ENCODE assay signal across 8 cellular contexts in the genomic region with DNA sequence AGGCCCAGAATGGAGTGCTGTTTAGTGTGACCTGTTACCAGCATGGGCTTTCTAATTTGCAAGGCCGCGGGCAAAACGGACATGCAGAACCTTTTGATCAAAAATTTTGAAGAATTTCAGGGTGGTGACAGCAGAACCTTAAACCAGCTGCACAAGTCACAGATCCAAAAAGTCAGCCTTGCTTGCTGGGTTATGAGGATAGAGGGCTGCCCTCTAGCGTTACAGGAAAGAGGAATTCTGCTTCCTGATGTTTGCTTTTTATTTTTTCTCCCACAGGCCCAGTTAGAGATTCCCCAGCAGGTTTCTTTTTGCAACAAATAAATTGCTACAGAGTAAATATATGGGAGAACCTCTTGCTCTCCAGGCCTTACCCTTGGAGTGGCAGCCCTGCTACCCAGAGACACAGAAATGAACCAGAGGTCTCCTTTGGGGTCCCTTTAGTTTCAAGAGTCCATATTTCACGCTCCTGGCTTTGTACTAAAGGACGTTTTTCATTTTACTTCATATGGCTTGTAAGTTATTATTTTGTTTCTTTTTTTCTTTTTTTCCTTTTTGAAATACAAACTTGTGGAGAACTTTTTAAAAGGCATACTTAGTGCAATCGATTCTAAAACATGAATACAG. TPM values are rescaled to one million over a fixed set of nuclear protein-coding genes. Genes with fewer than 3 reads are reported as not detected.
A peak's percentile ranks its signal among the peaks of the same experiment; 100 is the strongest.
DNase-seq lines count a peak whose midpoint lies in the region; ATAC-seq, FAIRE-seq and TF ChIP-seq lines count a peak whose summit lies in the region.

No MANE protein-coding gene starts in this region.

- in situ Hi-C loops in GM23248 (cut with MboI), result loop anchor here (25.0 kb wide), 1 partner anchor 130 kb away; no protein-coding TSS in a partner anchor

- ATAC-seq in GM18502 (IDR thresholded peaks at IDR 0.05; ENCODE audit: poor library complexity, unreplicated experiment), result no peak

- H3K4me2 ChIP-seq in GM23248 (ENCODE audit: unreplicated experiment) (no peak overlapping the region), OCI-LY3 (ENCODE audit: low read length) (no peak overlapping the region)

- no peaks in the 10 kb centered on the region for H3K4me1 ChIP-seq in GM23248 (ENCODE audit: insufficient read depth)
- H3K4me1 ChIP-seq in OCI-LY3 (ENCODE audit: low read length), result no peaks in the 10 kb centered on the region
- peaks cover 0 to 2% of the 10 kb centered on the region in 2 donors for H3K4me1 ChIP-seq in small intestine (ENCODE audit: control insufficient read depth in 2 of 2, insufficient read depth in 1 of 2, low read depth in 1 of 2, low read length in 1 of 2)

- H3K36me3 ChIP-seq in GM23248 (ENCODE audit: low read depth) (no peaks in the 10 kb centered on the region), OCI-LY3 (replicated peaks; ENCODE audit: low read depth, low read length) (no peaks in the 10 kb centered on the region), small intestine (ENCODE audit: control insufficient read depth in 2 of 2, insufficient read depth in 2 of 2, low read length in 2 of 2) (no peaks in the 10 kb centered on the region)

- no peaks in the 10 kb centered on the region for H4K20me1 ChIP-seq in GM23248 (ENCODE audit: insufficient read depth)
- H4K20me1 ChIP-seq in OCI-LY3 (ENCODE audit: insufficient read depth, low read length), result no peaks in the 10 kb centered on the region

- H3K9me2 ChIP-seq in GM23248 (ENCODE audit: insufficient read depth), result no peaks in the 10 kb centered on the region

- DNase-seq in A172 (ENCODE audit: low spot score) (peak; percentile 11), GM23248 (peak; percentile 75), foreskin melanocyte (peak; percentile 29), small intestine (peak; percentile 67), NCI-H146 treated with DMSO at 0.1 percent for 48 hours (lab: John Stamatoyannopoulos, UW; ENCODE audit: unreplicated experiment) (no peak)
- DNase-seq in activated effector memory CD4-positive, alpha-beta T cell treated with anti-CD3 and anti-CD28 coated beads, Interleukin-2, amount 50 U/mL, for 16 hours, result no peak

- H2AFZ ChIP-seq in GM23248 (no peak overlapping the region), OCI-LY3 (ENCODE audit: low read depth, low read length) (no peak overlapping the region)

- peak; percentile 45 for TF ChIP-seq CTCF in OCI-LY3 (IDR thresholded peaks at IDR 0.05; ENCODE audit: low read depth, low read length)

- H3K9me3 ChIP-seq in GM23248 (ENCODE audit: low read depth), result no peaks in the 10 kb centered on the region
- no peaks in the 10 kb centered on the region for H3K9me3 ChIP-seq in OCI-LY3 (ENCODE audit: insufficient read depth, low read length)
- no peaks in the 10 kb centered on the region for H3K9me3 ChIP-seq in small intestine (ENCODE audit: control insufficient read depth, low read depth)

- no peak for FAIRE-seq in small intestine (lab: Jason Lieb, UNC)

- H3K9ac ChIP-seq in GM23248 (no peak overlapping the region), OCI-LY3 (ENCODE audit: low read length) (no peak overlapping the region)

- H3K27me3 ChIP-seq in GM23248 (replicated peaks; ENCODE audit: insufficient read depth) (peaks cover 4% of the 10 kb centered on the region), OCI-LY3 (ENCODE audit: low read depth, low read length) (no peaks in the 10 kb centered on the region), small intestine (ENCODE audit: control insufficient read depth in 2 of 2, insufficient read depth in 2 of 2, low read length in 2 of 2) (peaks cover 0 to 3% of the 10 kb centered on the region in 2 donors)

- no peaks in the 10 kb centered on the region for H3F3A ChIP-seq in GM23248 (ENCODE audit: insufficient read depth)

- no peak overlapping the region for H3K27ac ChIP-seq in GM23248
- no peak overlapping the region for H3K27ac ChIP-seq in OCI-LY3 (ENCODE audit: low read length)
- H3K27ac ChIP-seq in small intestine (ENCODE audit: low read depth in 1 of 2, low read length in 1 of 2), result peak overlapping the region in 1 of 2 donors; percentile 1

- H3K4me3 ChIP-seq in GM23248 (no peak overlapping the region), OCI-LY3 (ENCODE audit: low read length) (no peak overlapping the region), small intestine (ENCODE audit: low read depth in 1 of 2, low read length in 2 of 2) (no peak overlapping the region)

- 31 to 32% methylated on average over 7 of the region's 7 CpGs for WGBS in GM23248 (ENCODE audit: low coverage in 1 of 2, low lambda C conversion rate in 2 of 2, missing lambda C conversion rate in 2 of 2), 2 experiments
- 32 to 41% (median 35%) methylated on average over 7 of the region's 7 CpGs for WGBS in small intestine, 3 donors

- H3K79me2 ChIP-seq in GM23248 (ENCODE audit: insufficient read depth) (no peaks in the 10 kb centered on the region), OCI-LY3 (ENCODE audit: low read length) (no peaks in the 10 kb centered on the region)

RNA-seq across cellular contexts. Expression of a gene that starts 3.4 kb away (rescaled TPM):
- total RNA-seq in A172 (2014; rRNA removed; shearing (Covaris generic)), result 0.10 and 1.2 TPM in 2 replicates
- not detected in 2 replicates for total RNA-seq in GM23248 (2014; rRNA removed; shearing (Covaris generic))
- polyA plus RNA-seq in GM23248 (2016; fragmentation: Nextera tagmentation; extraction: Ambion mirVana), result 0.11 TPM in 1 of 2 replicates, not detected in the other
- 1 to 10 TPM in 2 of 3 donors, under 1 TPM in 1; 0.87 to 2.5 (median 1.9) TPM for polyA plus RNA-seq in small intestine

Comparison
In these comparisons a context has a peak if more than half of its experiments do, and no peak if none do; other contexts are left out.
1. DNase-seq: peak in A172 (single experiment), GM23248 (single experiment), foreskin melanocyte (single experiment) and small intestine (single experiment); none in activated effector memory CD4-positive, alpha-beta T cell treated with anti-CD3 and anti-CD28 coated beads, Interleukin-2, amount 50 U/mL, for 16 hours (single experiment) and NCI-H146 treated with DMSO at 0.1 percent for 48 hours (single experiment).